In genomic region chr6:127186889-127187288, GRCh38 we compare ENCODE assay signal across 8 cellular contexts.
DNase-seq lines count a peak whose midpoint lies in the region; ATAC-seq, FAIRE-seq and TF ChIP-seq lines count a peak whose summit lies in the region.

No MANE protein-coding gene starts in this region.

- H3K9ac ChIP-seq in PC-3 (ENCODE audit: low read length): no peak overlapping the region

- no peak overlapping the region for H3K4me2 ChIP-seq in PC-3 (ENCODE audit: low read length)

- H3K27me3 Mint-ChIP-seq in activated T-helper 1 cell treated with anti-CD3 and anti-CD28 coated beads, Interleukin-12 subunit alpha, Interleukin-12 subunit beta, Interleukin-2, Interleukin-4 antibody, amounts not matched to agents 30 ng/mL and 10 ng/mL and 1 ng/mL, durations not matched to agents 14 hours and 24 hours and 36 hours (ENCODE audit: insufficient read depth): peaks cover 5% of the 10 kb centered on the region

- H3K9me3 Mint-ChIP-seq in activated T-helper 1 cell treated with anti-CD3 and anti-CD28 coated beads, Interleukin-12 subunit alpha, Interleukin-12 subunit beta, Interleukin-2, Interleukin-4 antibody, amounts not matched to agents 30 ng/mL and 10 ng/mL and 1 ng/mL, durations not matched to agents 14 hours and 24 hours and 36 hours: no peaks in the 10 kb centered on the region

- no peak overlapping the region for H3K27ac Mint-ChIP-seq in activated T-helper 1 cell treated with anti-CD3 and anti-CD28 coated beads, Interleukin-12 subunit alpha, Interleukin-12 subunit beta, Interleukin-2, Interleukin-4 antibody, amounts not matched to agents 30 ng/mL and 10 ng/mL and 1 ng/mL, durations not matched to agents 14 hours and 24 hours and 36 hours

- CTCF ChIA-PET in PC-3 (lab: Charles Lee): interaction anchor here (0.6 to 1.7 kb wide), 2 partner anchors 80 to 383 kb away, joined by 4 to 9 read pairs; partner anchors contain the start of gene RNF146

- TF ChIP-seq CTCF in PC-3 (conservative IDR thresholded peaks at IDR 0.05; ENCODE audit: low read depth, low read length) (peak; percentile 62), right atrium auricular region (IDR thresholded peaks at IDR 0.05) (peak in 1 of 2 donors; percentile 51)

- H3K9me2 ChIP-seq in PC-3 (replicated peaks; ENCODE audit: low read length): no peaks in the 10 kb centered on the region

- no peaks in the 10 kb centered on the region for H3F3A ChIP-seq in PC-3 (ENCODE audit: low read length, unreplicated experiment)

- no TSS peak for BruUV-seq in PC-3 (replicated peaks; lab: Mats Ljungman, UMichigan)

- H3K4me1 ChIP-seq in PC-3 (ENCODE audit: insufficient read depth, low read length) (no peaks in the 10 kb centered on the region), right atrium auricular region (no peaks in the 10 kb centered on the region)

- peak; percentile 74 for FAIRE-seq in G401.6 (lab: Jason Lieb, UNC)

- DNase-seq in PC-3: peak; percentile 54
- DNase-seq in activated T-helper 1 cell treated with anti-CD3 and anti-CD28 coated beads, Interleukin-12 subunit alpha, Interleukin-12 subunit beta, Interleukin-2, Interleukin-4 antibody, amounts not matched to agents 30 ng/mL and 10 ng/mL and 1 ng/mL, durations not matched to agents 14 hours and 24 hours and 36 hours (ENCODE audit: low spot score): peak; percentile 31
- DNase-seq in right atrium auricular region (ENCODE audit: low spot score): peak; percentile 80
- DNase-seq in stimulated activated CD4-positive, alpha-beta T cell treated with anti-CD3 and anti-CD28 coated beads, TNF-alpha, amount 100 ng/mL, for 1 hour (ENCODE audit: low read depth in 3 of 3, low spot score in 1 of 3): peak in 2 of 3 donors; percentile 2 to 50
- no peak for DNase-seq in AG08395 (ENCODE audit: low spot score)
- DNase-seq in NCI-H2196 treated with DMSO at 0.1 percent for 48 hours (lab: John Stamatoyannopoulos, UW; ENCODE audit: unreplicated experiment): no peak

- H3K4me1 Mint-ChIP-seq in activated T-helper 1 cell treated with anti-CD3 and anti-CD28 coated beads, Interleukin-12 subunit alpha, Interleukin-12 subunit beta, Interleukin-2, Interleukin-4 antibody, amounts not matched to agents 30 ng/mL and 10 ng/mL and 1 ng/mL, durations not matched to agents 14 hours and 24 hours and 36 hours (ENCODE audit: low read depth): no peaks in the 10 kb centered on the region

- H3K36me3 Mint-ChIP-seq in activated T-helper 1 cell treated with anti-CD3 and anti-CD28 coated beads, Interleukin-12 subunit alpha, Interleukin-12 subunit beta, Interleukin-2, Interleukin-4 antibody, amounts not matched to agents 30 ng/mL and 10 ng/mL and 1 ng/mL, durations not matched to agents 14 hours and 24 hours and 36 hours (ENCODE audit: low read depth): no peaks in the 10 kb centered on the region

- H3K27ac ChIP-seq in PC-3 (ENCODE audit: low read length) (no peak overlapping the region), right atrium auricular region (no peak overlapping the region)

- H3K4me3 Mint-ChIP-seq in activated T-helper 1 cell treated with anti-CD3 and anti-CD28 coated beads, Interleukin-12 subunit alpha, Interleukin-12 subunit beta, Interleukin-2, Interleukin-4 antibody, amounts not matched to agents 30 ng/mL and 10 ng/mL and 1 ng/mL, durations not matched to agents 14 hours and 24 hours and 36 hours: no peak overlapping the region

- H3K9me3 ChIP-seq in PC-3 (ENCODE audit: low read length) (no peaks in the 10 kb centered on the region), right atrium auricular region (no peaks in the 10 kb centered on the region)

- POLR2A ChIA-PET in PC-3 (lab: Charles Lee; ENCODE audit: unreplicated experiment): no interaction called here

- H3K36me3 ChIP-seq in PC-3 (ENCODE audit: low read depth, low read length) (no peaks in the 10 kb centered on the region; the same call in 1 of the 2 replicates), right atrium auricular region (no peaks in the 10 kb centered on the region)

- no peak overlapping the region for H2AFZ ChIP-seq in PC-3 (ENCODE audit: low read length)

- intact Hi-C loops in PC-3 (cut with micrococcal nuclease): no loop called here
- intact Hi-C loops in activated T-helper 1 cell treated with anti-CD3 and anti-CD28 coated beads, Interleukin-12 subunit alpha, Interleukin-12 subunit beta, Interleukin-2, Interleukin-4 antibody, amounts not matched to agents 30 ng/mL and 10 ng/mL and 1 ng/mL, durations not matched to agents 14 hours and 24 hours and 36 hours (cut with micrococcal nuclease): loop anchor here (1.0 to 2.0 kb wide), 3 partner anchors 79 to 352 kb away; partner anchors contain the start of gene RNF146

- H3K27me3 ChIP-seq in PC-3 (ENCODE audit: low read length): peaks cover 13% of the 10 kb centered on the region; the same call in 1 of the 2 replicates
- no peaks in the 10 kb centered on the region for H3K27me3 ChIP-seq in right atrium auricular region

- no peaks in the 10 kb centered on the region for H3K79me2 ChIP-seq in PC-3 (ENCODE audit: low read length)

- H4K20me1 ChIP-seq in PC-3 (ENCODE audit: low read length): no peaks in the 10 kb centered on the region

- H3K4me3 ChIP-seq in PC-3 (ENCODE audit: low read length) (no peak overlapping the region), right atrium auricular region (no peak overlapping the region)

- ATAC-seq in HG02642 (IDR thresholded peaks at IDR 0.05; ENCODE audit: poor library complexity, unreplicated experiment) (peak; percentile 82), PC-3 (peak; percentile 46; the same call in 1 of the 2 replicates)

Comparison
In these comparisons a context has a peak if more than half of its experiments do, and no peak if none do; other contexts are left out.
1. DNase-seq: peak in PC-3 (single experiment), activated T-helper 1 cell treated with anti-CD3 and anti-CD28 coated beads, Interleukin-12 subunit alpha, Interleukin-12 subunit beta, Interleukin-2, Interleukin-4 antibody, amounts not matched to agents 30 ng/mL and 10 ng/mL and 1 ng/mL, durations not matched to agents 14 hours and 24 hours and 36 hours (single experiment), right atrium auricular region (single experiment) and stimulated activated CD4-positive, alpha-beta T cell treated with anti-CD3 and anti-CD28 coated beads, TNF-alpha, amount 100 ng/mL, for 1 hour (2 of 3); none in AG08395 (single experiment) and NCI-H2196 treated with DMSO at 0.1 percent for 48 hours (single experiment).